Comparison of ENCODE assay signal across 16 cellular contexts in genomic region chr7:28315565-28316420, GRCh38.
DNase-seq lines count a peak whose midpoint lies in the region; ATAC-seq and TF ChIP-seq lines count a peak whose summit lies in the region.
"Had no signal": no experiment of that assay in that cellular context is flagged by ENCODE, and none has a peak within 500 bp of the region (broad histone marks: within the 10 kb centered on the region; RNA-seq: fewer than 3 reads in every experiment).

No MANE protein-coding gene starts in this region.

- H4K8ac ChIP-seq in IMR-90 (ENCODE audit: low read depth in 2 of 2, low read length in 2 of 2) = peak overlapping the region in 1 of 2 experiments; percentile 35; a peak in 2 of 4 replicates

- H3K9me3 ChIP-seq in IMR-90 (ENCODE audit: control insufficient read depth, insufficient read depth, low read length) (no peaks in the 10 kb centered on the region), mesodermal cell (ENCODE audit: control insufficient read depth, low read length) (no peaks in the 10 kb centered on the region)
- H3K9me3 ChIP-seq in CD4-positive, alpha-beta memory T cell (ENCODE audit: control insufficient read depth in 1 of 2, low read length in 2 of 2) = no peaks in the 10 kb centered on the region
- H3K9me3 ChIP-seq: pancreas had no signal

- no peak overlapping the region for H2AK9ac ChIP-seq in IMR-90 (replicated peaks; ENCODE audit: low read depth, low read length, poor library complexity)

- peak overlapping the region; percentile 39; the same call in 1 of the 2 replicates for H2BK20ac ChIP-seq in IMR-90 (ENCODE audit: low read depth, low read length)

- no peak for TF ChIP-seq RAD21 in IMR-90 (IDR thresholded peaks at IDR 0.05; ENCODE audit: low read length)

- POLR2A ChIA-PET in AG04449 (lab: Yijun Ruan, JAX) (interaction anchor here (1.4 to 1.5 kb wide), 2 partner anchors 32 to 42 kb away, joined by 4 to 8 read pairs; no protein-coding TSS in a partner anchor), IMR-90 (lab: Charles Lee; ENCODE audit: unreplicated experiment) (interaction anchor here (0.8 kb wide), 1 partner anchor 233 kb away, joined by 4 read pairs; no protein-coding TSS in a partner anchor)
- POLR2A ChIA-PET in CD4-positive, alpha-beta memory T cell (lab: Charles Lee; ENCODE audit: partially characterized antibody) = no interaction called here

- peak overlapping the region; percentile 22; the same call in 1 of the 2 replicates for H3K27ac ChIP-seq in IMR-90 (ENCODE audit: insufficient read depth, low read length)
- H3K27ac ChIP-seq in mesodermal cell (ENCODE audit: low read depth, low read length, severe bottlenecking) = peak overlapping the region; percentile 63
- H3K27ac ChIP-seq in CD4-positive, alpha-beta memory T cell (ENCODE audit: low read depth, low read length) = no peak overlapping the region
- H3K27ac ChIP-seq: pancreas had no signal

- in situ Hi-C loops in IMR-90 (cut with MboI; ENCODE audit: low sequenced_read_pairs) (no loop called here), G401 (cut with HindIII; ENCODE audit: low sequenced_read_pairs) (no loop called here)

- DNase-seq in AG04449 (ENCODE audit: low read depth, low spot score) (peak; percentile 21), IMR-90 (peak; percentile 87), chondrocyte (ENCODE audit: low spot score) (no peak), G401 (ENCODE audit: low spot score) (no peak), SKM-1 (lab: John Stamatoyannopoulos, UW; ENCODE audit: unreplicated experiment) (no peak)
- DNase-seq in CD4-positive, alpha-beta memory T cell = no peak
- DNase-seq in activated CD4-positive, alpha-beta T cell treated with anti-CD3 and anti-CD28 coated beads, Interleukin-2, amount 50 U/mL, for 1 hour = no peak
- DNase-seq: ACHN; NCI-H1436; NCI-H748 treated with DMSO at 0.1 percent for 48 hours; pancreas; SHP77; stimulated activated CD4-positive, alpha-beta T cell treated with anti-CD3 and anti-CD28 coated beads, Interleukin-2, amount 100 ng/mL, for 24 hours had no signal

- no peaks in the 10 kb centered on the region for H3K36me3 Mint-ChIP-seq in chondrocyte (ENCODE audit: low read depth)
- H3K36me3 Mint-ChIP-seq in CD4-positive, alpha-beta memory T cell = peaks cover 0 to 4% of the 10 kb centered on the region in 2 donors
- H3K36me3 Mint-ChIP-seq: stimulated activated effector memory CD8-positive, alpha-beta T cell treated with anti-CD3 and anti-CD28 coated beads, Interleukin-12 subunit alpha, Interleukin-12 subunit beta, amount 100 ng/mL, for 72 hours had no signal

- no peaks in the 10 kb centered on the region for H3K36me3 ChIP-seq in IMR-90 (ENCODE audit: control insufficient read depth, insufficient read depth, low read length)
- no peaks in the 10 kb centered on the region for H3K36me3 ChIP-seq in mesodermal cell (ENCODE audit: control insufficient read depth, insufficient read depth, low read length)
- no peaks in the 10 kb centered on the region for H3K36me3 ChIP-seq in CD4-positive, alpha-beta memory T cell (ENCODE audit: insufficient read depth, low read length)
- H3K36me3 ChIP-seq: pancreas had no signal

- peaks cover 3% of the 10 kb centered on the region for H3K4me1 Mint-ChIP-seq in chondrocyte (ENCODE audit: low read depth)
- peaks cover 0 to 2% (median 0%) of the 10 kb centered on the region in 4 donors for H3K4me1 Mint-ChIP-seq in CD4-positive, alpha-beta memory T cell

- CTCF ChIA-PET in AG04449 (lab: Yijun Ruan, JAX) = interaction anchor here (0.7 to 2.5 kb wide), 4 partner anchors 10 to 74 kb away, joined by 3 to 7 read pairs (median 6); no protein-coding TSS in a partner anchor
- CTCF ChIA-PET in IMR-90 (lab: Yijun Ruan, JAX) = interaction anchor here (0.9 kb wide), 1 partner anchor 13 kb away, joined by 3 read pairs; no protein-coding TSS in a partner anchor
- CTCF ChIA-PET in CD4-positive, alpha-beta memory T cell (lab: Charles Lee; ENCODE audit: partially characterized antibody) = interaction anchor here (1.1 kb wide), 1 partner anchor 14 kb away, joined by 3 read pairs; no protein-coding TSS in a partner anchor

- H3K9me3 Mint-ChIP-seq in chondrocyte (ENCODE audit: low read depth) = no peaks in the 10 kb centered on the region
- H3K9me3 Mint-ChIP-seq in CD4-positive, alpha-beta memory T cell = no peaks in the 10 kb centered on the region
- H3K9me3 Mint-ChIP-seq: stimulated activated effector memory CD8-positive, alpha-beta T cell treated with anti-CD3 and anti-CD28 coated beads, Interleukin-12 subunit alpha, Interleukin-12 subunit beta, amount 100 ng/mL, for 72 hours had no signal

- no peak overlapping the region for H3K56ac ChIP-seq in IMR-90 (ENCODE audit: extremely low read depth, insufficient read depth, low read length)

- TF ChIP-seq CTCF in AG04449 (IDR thresholded peaks at IDR 0.05; ENCODE audit: insufficient read depth, low read length, missing control alignments) = no peak
- no peak for TF ChIP-seq CTCF in IMR-90 (conservative IDR thresholded peaks at IDR 0.05; ENCODE audit: low read depth, low read length)
- no peak for TF ChIP-seq CTCF in chondrocyte (IDR thresholded peaks at IDR 0.05)

- no peak overlapping the region for H4K5ac ChIP-seq in IMR-90 (ENCODE audit: low read depth, low read length)

- 0% methylated on average over 2 of the region's 16 CpGs; no CpG with 5 or more reads in 1 of the 2 experiments for WGBS in IMR-90 (ENCODE audit: extremely low coverage in 2 of 2, insufficient read length in 1 of 2), 2 experiments
- 88 to 90% methylated on average over 10 to 14 of the region's 16 CpGs for WGBS in mesodermal cell (ENCODE audit: insufficient coverage in 2 of 2), 2 experiments

- no peak for TF ChIP-seq POLR2A in IMR-90 (IDR thresholded peaks at IDR 0.05; ENCODE audit: low read depth, low read length)

- H3K18ac ChIP-seq in IMR-90 (ENCODE audit: low read depth, low read length) = peak overlapping the region; percentile 39

- no peaks in the 10 kb centered on the region for H3K79me1 ChIP-seq in IMR-90 (ENCODE audit: low read depth in 1 of 2, low read length in 2 of 2)

- H3K14ac ChIP-seq in IMR-90 (replicated peaks; ENCODE audit: low read depth, low read length) = no peak overlapping the region

- H4K20me1 ChIP-seq in IMR-90 (ENCODE audit: insufficient read depth, low read length) = no peaks in the 10 kb centered on the region

- H3K9me1 ChIP-seq in IMR-90 (ENCODE audit: insufficient read depth, low read length) = no peaks in the 10 kb centered on the region

- ATAC-seq in IMR-90 (ENCODE audit: low read depth) = peak; percentile 25
- ATAC-seq: pancreas had no signal

- peak overlapping the region; percentile 50 for H3K27ac Mint-ChIP-seq in chondrocyte (ENCODE audit: unreplicated experiment)
- no peak overlapping the region for H3K27ac Mint-ChIP-seq in CD4-positive, alpha-beta memory T cell
- H3K27ac Mint-ChIP-seq: stimulated activated effector memory CD8-positive, alpha-beta T cell treated with anti-CD3 and anti-CD28 coated beads, Interleukin-12 subunit alpha, Interleukin-12 subunit beta, amount 100 ng/mL, for 72 hours had no signal

- peaks cover 30% of the 10 kb centered on the region for H3K27me3 Mint-ChIP-seq in chondrocyte (ENCODE audit: low read depth)
- H3K27me3 Mint-ChIP-seq in CD4-positive, alpha-beta memory T cell = peaks cover 21 to 25% of the 10 kb centered on the region in 2 donors

- H2BK120ac ChIP-seq in IMR-90 (ENCODE audit: low read depth, low read length) = peak overlapping the region; percentile 6; the same call in 1 of the 2 replicates

- H2AK5ac ChIP-seq in IMR-90 (ENCODE audit: low read depth, low read length) = no peak overlapping the region

- no peak overlapping the region for H3K4me2 ChIP-seq in IMR-90 (ENCODE audit: low read depth, low read length)

- peaks cover 7% of the 10 kb centered on the region for H3K4me1 ChIP-seq in IMR-90 (ENCODE audit: control insufficient read depth, insufficient read depth, low read length)
- no peaks in the 10 kb centered on the region for H3K4me1 ChIP-seq in mesodermal cell (ENCODE audit: control insufficient read depth, insufficient read depth, low read length, poor library complexity, severe bottlenecking)
- no peaks in the 10 kb centered on the region for H3K4me1 ChIP-seq in CD4-positive, alpha-beta memory T cell (ENCODE audit: insufficient read depth, low read length)
- H3K4me1 ChIP-seq: pancreas had no signal

- no peak overlapping the region for H3K23ac ChIP-seq in IMR-90 (ENCODE audit: low read depth, low read length)

- peak overlapping the region; percentile 7 for H2BK5ac ChIP-seq in IMR-90 (ENCODE audit: low read depth, low read length, poor library complexity, severe bottlenecking)

- intact Hi-C loops in IMR-90 (cut with micrococcal nuclease) = no loop called here
- intact Hi-C loops in CD4-positive, alpha-beta memory T cell (cut with micrococcal nuclease) = no loop called here

- no peak overlapping the region for H3K4me3 Mint-ChIP-seq in chondrocyte (ENCODE audit: unreplicated experiment)
- H3K4me3 Mint-ChIP-seq in CD4-positive, alpha-beta memory T cell = no peak overlapping the region
- H3K4me3 Mint-ChIP-seq: stimulated activated effector memory CD8-positive, alpha-beta T cell treated with anti-CD3 and anti-CD28 coated beads, Interleukin-12 subunit alpha, Interleukin-12 subunit beta, amount 100 ng/mL, for 72 hours had no signal

- BruUV-seq in IMR-90 (replicated peaks; lab: Mats Ljungman, UMichigan) = no TSS peak

- H2AFZ ChIP-seq in IMR-90 (replicated peaks; ENCODE audit: low read length, poor library complexity) = peak overlapping the region; percentile 52

- dilution Hi-C loops in IMR-90 (cut with HindIII; ENCODE audit: low sequenced_read_pairs, unreplicated experiment) = no loop called here

- peaks cover 13% of the 10 kb centered on the region; the same call in 1 of the 2 replicates for H3K27me3 ChIP-seq in IMR-90 (ENCODE audit: control insufficient read depth, insufficient read depth, low read length)
- peaks cover 7% of the 10 kb centered on the region for H3K27me3 ChIP-seq in CD4-positive, alpha-beta memory T cell (ENCODE audit: insufficient read depth, low read length)

- no peak overlapping the region for H3K4ac ChIP-seq in IMR-90 (ENCODE audit: low read depth, low read length)

- no peak overlapping the region for H3K9ac ChIP-seq in IMR-90 (ENCODE audit: low read depth, low read length)

- no peak overlapping the region for H4K91ac ChIP-seq in IMR-90 (ENCODE audit: insufficient read depth, low read depth, low read length)

- H3K4me3 ChIP-seq in AG04449 (ENCODE audit: low read depth, low read length) (no peak overlapping the region), IMR-90 (ENCODE audit: insufficient read depth, low read depth, low read length) (no peak overlapping the region), mesodermal cell (ENCODE audit: extremely low read depth, insufficient read depth, low read length, poor library complexity, severe bottlenecking) (no peak overlapping the region)
- no peak overlapping the region for H3K4me3 ChIP-seq in CD4-positive, alpha-beta memory T cell (ENCODE audit: low read length in 2 of 2)
- H3K4me3 ChIP-seq: lung, pancreas had no signal

- H2BK15ac ChIP-seq in IMR-90 (ENCODE audit: low read depth, low read length) = no peak overlapping the region

TF ChIP-seq in IMR-90, 13 proteins besides CTCF, POLR2A, EP300 and RAD21:
- TF ChIP-seq BHLHE40 (IDR thresholded peaks at IDR 0.05; ENCODE audit: low read depth, low read length) = peak; percentile 45
- no peak for TF ChIP-seq RCOR1 (IDR thresholded peaks at IDR 0.05; ENCODE audit: insufficient replicate concordance, low read length)
- no peak for TF ChIP-seq FOS (IDR thresholded peaks at IDR 0.05; ENCODE audit: low read depth, low read length)

Comparison
In these comparisons a context has a peak if more than half of its experiments do, and no peak if none do; other contexts are left out.
1. DNase-seq: peak in AG04449 (single experiment) and IMR-90 (single experiment); none in chondrocyte (single experiment), CD4-positive, alpha-beta memory T cell (0 of 5), G401 (single experiment), activated CD4-positive, alpha-beta T cell treated with anti-CD3 and anti-CD28 coated beads, Interleukin-2, amount 50 U/mL, for 1 hour (single experiment) and SKM-1 (single experiment).